In the genomic region with DNA sequence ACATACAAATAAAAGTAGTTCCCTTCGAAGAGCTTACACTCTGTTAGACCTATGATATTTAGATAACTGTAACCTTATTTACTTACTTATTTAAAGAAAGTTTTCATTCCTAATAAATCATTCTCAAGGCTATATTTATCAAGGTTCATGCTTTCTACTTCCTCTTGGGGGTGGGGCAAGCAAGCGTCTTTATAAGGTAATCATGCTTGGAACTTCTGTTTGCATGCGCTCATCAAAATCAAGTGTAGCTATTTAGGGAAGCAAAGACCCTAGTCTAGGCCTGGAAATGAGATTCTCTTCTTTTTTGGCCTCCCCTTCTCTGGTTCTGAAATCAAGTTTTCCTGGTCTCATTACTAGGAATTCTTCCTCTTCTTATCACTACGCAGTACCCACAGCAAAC, we compare ENCODE assay signal across 15 cellular contexts. TPM values are rescaled to one million over a fixed set of nuclear protein-coding genes. Genes with fewer than 3 reads are reported as not detected.
DNase-seq lines count a peak whose midpoint lies in the region; ATAC-seq, FAIRE-seq and TF ChIP-seq lines count a peak whose summit lies in the region.
"Had no signal": no experiment of that assay in that cellular context is flagged by ENCODE, and none has a peak within 500 bp of the region (broad histone marks: within the 10 kb centered on the region; RNA-seq: fewer than 3 reads in every experiment).

No MANE protein-coding gene starts in this region.

- H3K4me3 Mint-ChIP-seq in WTC11 = peak overlapping the region; percentile 75
- H3K4me3 Mint-ChIP-seq in CD14-positive monocyte = peak overlapping the region in 1 of 2 donors; percentile 86

- H3K9me3 ChIP-seq in A549 (no peaks in the 10 kb centered on the region), iPS-15b (ENCODE audit: control insufficient read depth, insufficient read depth, low read length) (no peaks in the 10 kb centered on the region), psoas muscle (no peaks in the 10 kb centered on the region)

- H3K4me1 Mint-ChIP-seq in WTC11 (peaks cover 15% of the 10 kb centered on the region), CD14-positive monocyte (peaks cover 7% of the 10 kb centered on the region)

- H3K36me3 ChIP-seq in iPS-15b (ENCODE audit: control insufficient read depth, insufficient read depth, low read length) (no peaks in the 10 kb centered on the region), psoas muscle (ENCODE audit: insufficient read depth in 1 of 2, low read depth in 1 of 2) (no peaks in the 10 kb centered on the region)

- H3K4me3 ChIP-seq in A549 = no peak overlapping the region
- peak overlapping the region; percentile 49 for H3K4me3 ChIP-seq in iPS-15b (ENCODE audit: low read depth, low read length)
- H3K4me3 ChIP-seq in psoas muscle = peak overlapping the region; percentile 71
- H3K4me3 ChIP-seq in foreskin fibroblast (ENCODE audit: low read depth in 1 of 2, low read length in 2 of 2) = no peak overlapping the region

- H3K27me3 ChIP-seq in iPS-15b (ENCODE audit: control insufficient read depth, insufficient read depth, low read length) = peaks cover 29% of the 10 kb centered on the region
- H3K27me3 ChIP-seq in psoas muscle (ENCODE audit: insufficient read depth in 3 of 3, low read length in 2 of 3) = peaks cover 0 to 10% (median 3%) of the 10 kb centered on the region in 3 donors

- no peak for TF ChIP-seq CTCF in A549 (IDR thresholded peaks at IDR 0.05)
- TF ChIP-seq CTCF in WTC11 (IDR thresholded peaks at IDR 0.05) = no peak
- TF ChIP-seq CTCF in psoas muscle (IDR thresholded peaks at IDR 0.05) = no peak
- no peak for TF ChIP-seq CTCF in foreskin fibroblast (IDR thresholded peaks at IDR 0.05; ENCODE audit: low read depth, low read length)
- no peak for TF ChIP-seq CTCF in CD14-positive monocyte (IDR thresholded peaks at IDR 0.05)

- H3K36me3 Mint-ChIP-seq in WTC11 (no peaks in the 10 kb centered on the region), CD14-positive monocyte (no peaks in the 10 kb centered on the region)
- H3K36me3 Mint-ChIP-seq: activated CD4-positive, alpha-beta memory T cell treated with anti-CD3 and anti-CD28 coated beads for 36 hours; activated naive CD8-positive, alpha-beta T cell treated with anti-CD3 and anti-CD28 coated beads, Interleukin-2, amount 10 ng/mL, durations not matched to agents 7 days and 5 days; stimulated activated memory B cell treated with anti-CD40 and anti-IgM and Interleukin-4, amounts not matched to agents 10 μg/mL and 1 μg/mL and 100 μg/mL, for 72 hours had no signal

- no peak overlapping the region for H3K27ac ChIP-seq in A549
- peak overlapping the region; percentile 26 for H3K27ac ChIP-seq in psoas muscle
- H3K27ac ChIP-seq: SK-N-MC had no signal

- H3K9me3 Mint-ChIP-seq in WTC11 (no peaks in the 10 kb centered on the region), CD14-positive monocyte (peaks cover 0 to 2% (median 0%) of the 10 kb centered on the region in 7 donors)
- H3K9me3 Mint-ChIP-seq: activated CD4-positive, alpha-beta memory T cell treated with anti-CD3 and anti-CD28 coated beads for 36 hours; activated naive CD8-positive, alpha-beta T cell treated with anti-CD3 and anti-CD28 coated beads, Interleukin-2, amount 10 ng/mL, durations not matched to agents 7 days and 5 days; stimulated activated memory B cell treated with anti-CD40 and anti-IgM and Interleukin-4, amounts not matched to agents 10 μg/mL and 1 μg/mL and 100 μg/mL, for 72 hours had no signal

- no peak for TF ChIP-seq EP300 in A549 (IDR thresholded peaks at IDR 0.05)

- peak overlapping the region; percentile 96 for H3K4me2 ChIP-seq in A549

- no peak for TF ChIP-seq POLR2A in A549 (IDR thresholded peaks at IDR 0.05; ENCODE audit: low read length)

- no peak overlapping the region for H3K27ac Mint-ChIP-seq in WTC11
- no peak overlapping the region for H3K27ac Mint-ChIP-seq in CD14-positive monocyte
- H3K27ac Mint-ChIP-seq: activated CD4-positive, alpha-beta memory T cell treated with anti-CD3 and anti-CD28 coated beads for 36 hours; activated naive CD8-positive, alpha-beta T cell treated with anti-CD3 and anti-CD28 coated beads, Interleukin-2, amount 10 ng/mL, durations not matched to agents 7 days and 5 days; stimulated activated memory B cell treated with anti-CD40 and anti-IgM and Interleukin-4, amounts not matched to agents 10 μg/mL and 1 μg/mL and 100 μg/mL, for 72 hours had no signal

- POLR2A ChIA-PET in A549 (lab: Yijun Ruan, JAX) (interaction anchor here (2.3 kb wide), 1 partner anchor 449 kb away, joined by 5 read pairs; a partner anchor contains a TSS), WTC11 (lab: Charles Lee) (interaction anchor here (1.4 kb wide), 1 partner anchor 417 kb away, joined by 3 read pairs; a partner anchor contains a TSS)

- H3K27me3 Mint-ChIP-seq in WTC11 (ENCODE audit: low read depth) (peaks cover 31% of the 10 kb centered on the region), CD14-positive monocyte (ENCODE audit: low read depth in 3 of 3) (peaks cover 16 to 33% (median 31%) of the 10 kb centered on the region in 3 donors)

- FAIRE-seq in A549 (lab: Jason Lieb, UNC) = no peak

- WGBS in A549 (ENCODE audit: missing lambda C conversion rate) = 82% methylated on average over 4 of the region's 4 CpGs
- 78 to 85% (median 83%) methylated on average over 4 of the region's 4 CpGs for WGBS in psoas muscle, 3 donors

- TF ChIP-seq RAD21 in A549 (conservative IDR thresholded peaks at IDR 0.05 in 1 of 2, IDR thresholded peaks at IDR 0.05 in 1 of 2) = no peak

- DNase-seq in A549 (ENCODE audit: low read depth in 1 of 2, low spot score in 1 of 2) (no peak), WTC11 (ENCODE audit: low spot score) (no peak), psoas muscle (no peak), cerebellum (ENCODE audit: low spot score) (no peak), foreskin fibroblast (no peak), CD14-positive monocyte (ENCODE audit: low spot score) (no peak)
- DNase-seq: activated CD4-positive, alpha-beta memory T cell treated with anti-CD3 and anti-CD28 coated beads for 36 hours; activated naive CD8-positive, alpha-beta T cell treated with anti-CD3 and anti-CD28 coated beads, Interleukin-2, amount 10 ng/mL, durations not matched to agents 7 days and 5 days; NCI-H524 treated with DMSO at 0.1 percent for 48 hours had no signal

- intact Hi-C loops in psoas muscle (cut with DNase I) = loop anchor here in 1 of 2 donors (5.0 kb wide), 1 partner anchor 378 kb away; a partner anchor contains a TSS
- intact Hi-C loops in CD14-positive monocyte (cut with micrococcal nuclease) = no loop called here

- no peak for ATAC-seq in A549
- no peak for ATAC-seq in WTC11
- no peak for ATAC-seq in psoas muscle
- no peak for ATAC-seq in GM18861 (IDR thresholded peaks at IDR 0.05; ENCODE audit: unreplicated experiment)

- H3K9ac ChIP-seq in iPS-15b (ENCODE audit: low read depth, low read length) = no peak overlapping the region

- CTCF ChIA-PET in A549 (lab: Yijun Ruan, JAX) = interaction anchor here (0.7 to 7.0 kb wide), 40 partner anchors 8 to 982 kb away, joined by 3 to 141 read pairs (median 6); a partner anchor contains a TSS
- CTCF ChIA-PET in WTC11 (lab: Charles Lee) = interaction anchor here (0.6 to 2.7 kb wide), 35 partner anchors 11 to 409 kb away, joined by 3 to 48 read pairs (median 5); no protein-coding TSS in a partner anchor

- H3K4me1 ChIP-seq in A549 (0 out of 3 replicates have a peak, but pooled peaks cover 6% of the 10 kb centered on the region), iPS-15b (ENCODE audit: control insufficient read depth, insufficient read depth, low read length) (peaks cover 4% of the 10 kb centered on the region), psoas muscle (peaks cover 5% of the 10 kb centered on the region)

TF ChIP-seq in A549, 52 proteins besides CTCF, POLR2A, EP300 and RAD21:
- TF ChIP-seq HOXB5 (CRISPR knock-in tag; IDR thresholded peaks at IDR 0.05) = no peak
- no peak for TF ChIP-seq RFX5 (IDR thresholded peaks at IDR 0.05)
- no peak for TF ChIP-seq JUN (IDR thresholded peaks at IDR 0.05)

TF ChIP-seq in WTC11, 78 proteins besides CTCF, POLR2A, EP300 and RAD21 (continues in another document):
- no peak for TF ChIP-seq ZNF232 (CRISPR knock-in tag; IDR thresholded peaks at IDR 0.05)
- no peak for TF ChIP-seq MYBL2 (CRISPR knock-in tag; IDR thresholded peaks at IDR 0.05)
- TF ChIP-seq, protein P1, sequence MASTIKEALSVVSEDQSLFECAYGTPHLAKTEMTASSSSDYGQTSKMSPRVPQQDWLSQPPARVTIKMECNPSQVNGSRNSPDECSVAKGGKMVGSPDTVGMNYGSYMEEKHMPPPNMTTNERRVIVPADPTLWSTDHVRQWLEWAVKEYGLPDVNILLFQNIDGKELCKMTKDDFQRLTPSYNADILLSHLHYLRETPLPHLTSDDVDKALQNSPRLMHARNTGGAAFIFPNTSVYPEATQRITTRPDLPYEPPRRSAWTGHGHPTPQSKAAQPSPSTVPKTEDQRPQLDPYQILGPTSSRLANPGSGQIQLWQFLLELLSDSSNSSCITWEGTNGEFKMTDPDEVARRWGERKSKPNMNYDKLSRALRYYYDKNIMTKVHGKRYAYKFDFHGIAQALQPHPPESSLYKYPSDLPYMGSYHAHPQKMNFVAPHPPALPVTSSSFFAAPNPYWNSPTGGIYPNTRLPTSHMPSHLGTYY (CRISPR knock-in tag; IDR thresholded peaks at IDR 0.05) = no peak
- TF ChIP-seq ZNF138 (CRISPR knock-in tag; conservative IDR thresholded peaks at IDR 0.05) = no peak
- TF ChIP-seq OVOL2 (CRISPR knock-in tag; IDR thresholded peaks at IDR 0.05; ENCODE audit: borderline replicate concordance) = no peak
- TF ChIP-seq NFYB (CRISPR knock-in tag; conservative IDR thresholded peaks at IDR 0.05; ENCODE audit: low read depth) = no peak
- TF ChIP-seq ZNF121 (CRISPR knock-in tag; IDR thresholded peaks at IDR 0.05) = no peak
- TF ChIP-seq NFE2L1 (CRISPR knock-in tag; IDR thresholded peaks at IDR 0.05) = no peak
- no peak for TF ChIP-seq ZNF317 (CRISPR knock-in tag; IDR thresholded peaks at IDR 0.05; ENCODE audit: borderline replicate concordance, low read depth)

RNA-seq across cellular contexts. Expression of a gene that starts 0.8 kb away (rescaled TPM):
- polyA plus RNA-seq in A549 (2011; rRNA removed) = 0.44 and 0.48 TPM in 2 replicates
- 0.05 and 0.09 TPM in 2 replicates for polyA plus RNA-seq in A549 (2012; cell fraction: cytosol; rRNA removed)
- 0.04 TPM in 1 of 2 replicates, not detected in the other for polyA plus RNA-seq in A549 (2012; cell fraction: nucleus; rRNA removed)
- 0.46 to 0.79 TPM (median 0.66 TPM) in 3 replicates for polyA plus RNA-seq in A549 (2017; fragmentation: RNase III; extraction: RNeasy Plus Mini Kit Qiagen cat#74134 plus additional on column Dnase treatment)
- 1.5 TPM in 1 of 2 replicates, not detected in the other for polyA minus RNA-seq in A549 (2011; rRNA and poly(A)+ RNA removed)
- 0.21 to 0.73 TPM (median 0.28 TPM) in 3 replicates for total RNA-seq in WTC11 (2021)
- 1 to 10 TPM; 1.6 to 2.4 (median 2.3) TPM for total RNA-seq in psoas muscle
- 1 to 10 TPM; 1.9 to 3.1 (median 2.0) TPM for polyA plus RNA-seq in psoas muscle
- total RNA-seq in cerebellum = 20.7 TPM
- polyA plus RNA-seq in CD14-positive monocyte = not detected
- total RNA-seq: activated CD4-positive, alpha-beta memory T cell treated with anti-CD3 and anti-CD28 coated beads for 36 hours; activated naive CD8-positive, alpha-beta T cell treated with anti-CD3 and anti-CD28 coated beads, Interleukin-2, amount 10 ng/mL, durations not matched to agents 7 days and 5 days; M059J had no signal
- polyA plus RNA-seq: BJ had no signal

Comparison
In these comparisons a context has a peak if more than half of its experiments do, and no peak if none do; other contexts are left out.
1. H3K4me3 ChIP-seq: peak in iPS-15b (single experiment) and psoas muscle (single experiment); none in A549 (single experiment) and foreskin fibroblast (0 of 2).